ENCODE assay signal across 7 cellular contexts in the genomic region with DNA sequence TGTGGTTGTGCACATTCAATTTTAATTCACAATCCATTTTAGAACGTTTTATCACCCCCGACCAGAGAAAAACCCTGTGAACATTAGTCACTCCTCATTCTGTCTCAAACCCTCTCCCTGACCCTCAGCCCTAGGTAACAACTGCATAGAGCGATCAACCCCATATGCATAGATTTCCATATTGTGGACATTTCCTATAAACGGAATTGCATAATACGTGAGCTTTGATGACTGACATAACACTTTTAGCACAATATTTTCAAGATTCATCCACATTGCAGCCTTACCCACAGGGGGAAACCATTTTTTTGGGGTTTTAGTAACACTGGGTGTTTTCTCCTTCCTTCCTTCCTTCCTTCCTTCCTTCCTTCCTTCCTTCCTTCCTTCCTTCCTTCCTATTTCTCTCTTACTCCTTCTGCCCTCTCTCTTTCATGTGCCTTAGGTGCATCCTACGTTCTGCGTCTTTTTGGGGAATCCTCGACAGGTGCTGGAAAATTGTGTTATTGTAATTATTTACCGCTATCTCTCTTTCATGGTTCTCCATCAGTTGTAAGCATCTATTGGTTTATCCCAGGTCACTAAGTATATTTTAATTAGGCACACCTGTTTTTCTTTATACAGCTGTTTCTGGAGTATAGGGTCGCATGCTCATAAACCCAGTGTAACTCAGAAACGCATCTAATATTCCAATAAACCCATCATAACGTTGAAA. TPM values are rescaled to one million over a fixed set of nuclear protein-coding genes. Genes with fewer than 3 reads are reported as not detected.
DNase-seq lines count a peak whose midpoint lies in the region; ATAC-seq and TF ChIP-seq lines count a peak whose summit lies in the region.
"Not testable (repeated sequence)": the region's sequence is repeated elsewhere in the genome, so short reads cannot be mapped to it uniquely, and the experiment has no call there.

No MANE protein-coding gene starts in this region.

- not testable (repeated sequence) for H3K27ac ChIP-seq in PC-3 (ENCODE audit: low read length)

- not testable (repeated sequence) for H3K4me1 ChIP-seq in PC-3 (ENCODE audit: insufficient read depth, low read length)

- not testable (repeated sequence) for H3K4me3 ChIP-seq in PC-3 (ENCODE audit: low read length)

- CTCF ChIA-PET in HEK293T (lab: Yijun Ruan, JAX): not testable (repeated sequence)
- CTCF ChIA-PET in PC-3 (lab: Charles Lee): interaction anchor here (0.6 kb wide), 1 partner anchor 190 kb away, joined by 4 read pairs; no protein-coding TSS in a partner anchor

- POLR2A ChIA-PET in HEK293T (lab: Yijun Ruan, JAX); PC-3 (lab: Charles Lee; ENCODE audit: unreplicated experiment): not testable (repeated sequence)

- not testable (repeated sequence) for H3K4me2 ChIP-seq in PC-3 (ENCODE audit: low read length)

- H3K9me3 ChIP-seq in PC-3 (ENCODE audit: low read length): not testable (repeated sequence)

- not testable (repeated sequence) for ATAC-seq in PC-3

- intact Hi-C loops in PC-3 (cut with micrococcal nuclease): not testable (repeated sequence)

- BruUV-seq in PC-3 (replicated peaks; lab: Mats Ljungman, UMichigan): not testable (repeated sequence)

- not testable (repeated sequence) for H3K79me2 ChIP-seq in PC-3 (ENCODE audit: low read length)

- H3F3A ChIP-seq in PC-3 (ENCODE audit: low read length, unreplicated experiment): not testable (repeated sequence)

- H3K27me3 ChIP-seq in PC-3 (ENCODE audit: low read length): not testable (repeated sequence)

- not testable (repeated sequence) for H3K36me3 ChIP-seq in PC-3 (ENCODE audit: low read depth, low read length)

- H3K9me2 ChIP-seq in PC-3 (replicated peaks; ENCODE audit: low read length): not testable (repeated sequence)

- H4K20me1 ChIP-seq in PC-3 (ENCODE audit: low read length): not testable (repeated sequence)

- not testable (repeated sequence) for H3K9ac ChIP-seq in PC-3 (ENCODE audit: low read length)

- DNase-seq in ELF-1 (ENCODE audit: low read depth, low spot score) (peak; percentile 56), HEK293T (ENCODE audit: extremely low spot score) (peak; percentile 9), PC-3 (peak; percentile 5), activated T-cell treated with anti-CD3 and anti-CD28 coated beads for 4 hours (peak; percentile 30), dermis blood vessel endothelial cell (peak; percentile 32), hepatic stellate cell (ENCODE audit: low spot score) (peak; percentile 29), myocyte (ENCODE audit: low read depth) (peak; percentile 5)

- not testable (repeated sequence) for H2AFZ ChIP-seq in PC-3 (ENCODE audit: low read length)

- not testable (repeated sequence) for TF ChIP-seq CTCF in PC-3 (conservative IDR thresholded peaks at IDR 0.05; ENCODE audit: low read depth, low read length)

RNA-seq across cellular contexts. Expression of a gene that starts 29.5 kb away (rescaled TPM):
- total RNA-seq in PC-3 (2014; rRNA removed): 136 and 151 TPM in 2 replicates
- 82.7 and 113 TPM in 2 replicates for total RNA-seq in dermis blood vessel endothelial cell
- total RNA-seq in myocyte: 107 and 108 TPM in 2 replicates
- 45.9 TPM for polyA plus RNA-seq in myocyte (2012)

Comparison
In these comparisons a context has a peak if more than half of its experiments do, and no peak if none do; other contexts are left out.
1. DNase-seq: peak in every context shown above with its lines; median percentile 56 in ELF-1; 32 in dermis blood vessel endothelial cell; 30 in activated T-cell treated with anti-CD3 and anti-CD28 coated beads for 4 hours; 29 in hepatic stellate cell; 9 in HEK293T; 5 in PC-3; 5 in myocyte.